In the genomic region with DNA sequence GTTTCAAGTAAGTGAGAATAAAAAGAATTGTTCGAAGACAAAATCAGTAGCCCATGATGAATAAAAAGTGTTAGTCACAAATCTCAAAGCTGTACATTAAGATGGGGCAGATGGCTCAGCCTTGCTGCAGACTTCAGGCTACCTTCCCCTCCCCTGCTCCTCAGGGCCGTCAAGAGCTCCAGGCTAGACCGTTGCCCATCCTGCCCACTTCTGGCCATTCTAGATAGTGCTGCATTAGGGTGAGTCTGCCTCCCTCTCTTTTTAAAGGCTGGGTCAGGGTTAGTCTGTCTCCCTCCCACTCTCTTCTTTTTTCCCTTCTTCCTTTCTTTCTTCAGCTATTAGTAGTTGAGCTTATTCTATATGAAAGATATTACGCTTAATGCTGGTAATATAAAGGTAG, we compare ENCODE assay signal across 14 cellular contexts.
DNase-seq lines count a peak whose midpoint lies in the region; ATAC-seq and TF ChIP-seq lines count a peak whose summit lies in the region.
"Had no signal": no experiment of that assay in that cellular context is flagged by ENCODE, and none has a peak within 500 bp of the region (broad histone marks: within the 10 kb centered on the region; RNA-seq: fewer than 3 reads in every experiment).

No MANE protein-coding gene starts in this region.

- H3K4me3 Mint-ChIP-seq in memory B cell = no peak overlapping the region
- H3K4me3 Mint-ChIP-seq: neural crest cell had no signal

- in situ Hi-C loops in brain microvascular endothelial cell (cut with HindIII; ENCODE audit: low pct_ligation_motif_present, low sequenced_read_pairs) = no loop called here
- in situ Hi-C loops in G401 (cut with HindIII; ENCODE audit: low sequenced_read_pairs) = no loop called here

- H3K27me3 ChIP-seq in brain microvascular endothelial cell (replicated peaks) = no peaks in the 10 kb centered on the region
- H3K27me3 ChIP-seq: dorsolateral prefrontal cortex, MG63 had no signal

- peaks cover 14% of the 10 kb centered on the region for H3K4me1 Mint-ChIP-seq in memory B cell

- peak overlapping the region; percentile 47 for H3K27ac Mint-ChIP-seq in memory B cell

- H3K27ac ChIP-seq in brain microvascular endothelial cell = no peak overlapping the region
- H3K27ac ChIP-seq: RWPE1 had no signal

- peak; percentile 20 for DNase-seq in NCI-H510A (lab: John Stamatoyannopoulos, UW)
- DNase-seq in NCI-H510A treated with DMSO at 0.1 percent for 48 hours (lab: John Stamatoyannopoulos, UW) = no peak
- peak in 46 of 76 experiments; percentile 0 to 67 (median 28) for DNase-seq in HUDEP-2 (lab: John Stamatoyannopoulos, UW; ENCODE audit: unreplicated experiment in 76 of 76)
- peak; percentile 26 for DNase-seq in brain microvascular endothelial cell
- DNase-seq in memory B cell (ENCODE audit: low spot score in 2 of 2) = no peak
- no peak for DNase-seq in G401 (ENCODE audit: low spot score)
- DNase-seq in SIG-M5 (lab: John Stamatoyannopoulos, UW) = no peak
- DNase-seq in AG08396 (ENCODE audit: low spot score) = no peak
- DNase-seq: activated gamma-delta T cell; dorsolateral prefrontal cortex; MG63; stimulated activated naive CD4-positive, alpha-beta T cell had no signal

- no peak overlapping the region for H3K4me3 ChIP-seq in brain microvascular endothelial cell (ENCODE audit: low read depth, low read length)
- H3K4me3 ChIP-seq: dorsolateral prefrontal cortex, MG63 had no signal

- TF ChIP-seq CTCF in brain microvascular endothelial cell (IDR thresholded peaks at IDR 0.05; ENCODE audit: low read depth, low read length, missing control alignments) = peak; percentile 61

- peaks cover 5% of the 10 kb centered on the region for H3K9me3 Mint-ChIP-seq in memory B cell
- H3K9me3 Mint-ChIP-seq: neural crest cell had no signal

- no peak for ATAC-seq in memory B cell (ENCODE audit: low read depth)

- H3K27me3 Mint-ChIP-seq in memory B cell = no peaks in the 10 kb centered on the region

- H3K36me3 ChIP-seq in brain microvascular endothelial cell (replicated peaks) = peaks cover 24% of the 10 kb centered on the region
- H3K36me3 ChIP-seq: MG63 had no signal

- H3K36me3 Mint-ChIP-seq in memory B cell = peaks cover 49% of the 10 kb centered on the region

Comparison
In these comparisons a context has a peak if more than half of its experiments do, and no peak if none do; other contexts are left out.
1. DNase-seq: peak in NCI-H510A (single experiment), HUDEP-2 (46 of 76) and brain microvascular endothelial cell (single experiment); none in NCI-H510A treated with DMSO at 0.1 percent for 48 hours (single experiment), memory B cell (0 of 2), G401 (single experiment), SIG-M5 (single experiment) and AG08396 (single experiment).